Comparison of ENCODE assay signal across 8 cellular contexts in genomic region chr10:99619090-99619800, GRCh38. TPM values are rescaled to one million over a fixed set of nuclear protein-coding genes. Genes with fewer than 3 reads are reported as not detected.
DNase-seq lines count a peak whose midpoint lies in the region; ATAC-seq, FAIRE-seq and TF ChIP-seq lines count a peak whose summit lies in the region.

No MANE protein-coding gene starts in this region.

- TF ChIP-seq POLR2A in GM12878 (IDR thresholded peaks at IDR 0.05; ENCODE audit: low read depth, low read length) (no peak), right lobe of liver (IDR thresholded peaks at IDR 0.05) (no peak)

- peak overlapping the region; percentile 86 for H3K9ac ChIP-seq in GM12878 (ENCODE audit: control insufficient read depth, insufficient read depth, low read length)

- DNase-seq in EH (ENCODE audit: low read depth) (peak; percentile 40), MG63 (no peak), GM12878 (ENCODE audit: low read depth, low spot score) (peak; percentile 39), right lobe of liver (no peak), upper lobe of right lung (no peak), NCI-H774 (lab: John Stamatoyannopoulos, UW) (no peak)

- H3K9me3 ChIP-seq in MG63 (peaks cover 4% of the 10 kb centered on the region), GM12878 (replicated peaks; ENCODE audit: control insufficient read depth, insufficient read depth, low read length) (no peaks in the 10 kb centered on the region), right lobe of liver (no peaks in the 10 kb centered on the region), upper lobe of right lung (no peaks in the 10 kb centered on the region)

- no TSS peak for BruUV-seq in GM12878 (replicated peaks; lab: Mats Ljungman, UMichigan)

- H2AFZ ChIP-seq in GM12878 (ENCODE audit: control insufficient read depth, low read depth, low read length) = peak overlapping the region; percentile 56

- CTCF ChIA-PET in GM12878 (lab: Yijun Ruan, JAX) = interaction anchor here (0.6 to 12.7 kb wide), 8 partner anchors 8 to 297 kb away, joined by 3 to 233 read pairs (median 4); partner anchors contain the start of gene ENTPD7

- peak overlapping the region; percentile 63 for H3K4me3 ChIP-seq in MG63
- H3K4me3 ChIP-seq in GM12878 = peak overlapping the region; percentile 84
- peak overlapping the region; percentile 74 to 81 (median 80) for H3K4me3 ChIP-seq in right lobe of liver
- H3K4me3 ChIP-seq in upper lobe of right lung = peak overlapping the region; percentile 92

- under 1% methylated on average over 9 of the region's 9 CpGs for WGBS in GM12878 (ENCODE audit: insufficient coverage, insufficient replicate concordance, low lambda C conversion rate, missing lambda C conversion rate)
- 0% methylated on average over 9 of the region's 9 CpGs for WGBS in right lobe of liver (ENCODE audit: insufficient coverage, low coverage, low lambda C conversion rate, missing lambda C conversion rate)

- peaks cover 43% of the 10 kb centered on the region for H3K79me2 ChIP-seq in GM12878 (ENCODE audit: control insufficient read depth, insufficient read depth, low read length)

- peak; percentile 71 for FAIRE-seq in GM12878 (lab: Jason Lieb, UNC)

- RAD21 ChIA-PET in GM12878 (lab: Charles Lee; ENCODE audit: unreplicated experiment) = interaction anchor here (1.2 to 2.2 kb wide), 7 partner anchors 11 to 188 kb away, joined by 3 to 9 read pairs (median 4); partner anchors contain the start of gene ENTPD7

- TF ChIP-seq EP300 in GM12878 (IDR thresholded peaks at IDR 0.05; ENCODE audit: borderline replicate concordance in 1 of 2, control insufficient read depth in 1 of 2, low read depth in 2 of 2, low read length in 2 of 2) = no peak

- ATAC-seq in GM12878 (no peak), right lobe of liver (no peak), upper lobe of right lung (no peak), HG03457 (IDR thresholded peaks at IDR 0.05; ENCODE audit: unreplicated experiment) (no peak), HG02973 (IDR thresholded peaks at IDR 0.05; ENCODE audit: unreplicated experiment) (no peak)

- peaks cover 8% of the 10 kb centered on the region; the same call in 1 of the 2 replicates for H3K4me1 ChIP-seq in GM12878 (ENCODE audit: control insufficient read depth, insufficient read depth, low read length)
- H3K4me1 ChIP-seq in right lobe of liver = peaks cover 0 to 21% (median 9%) of the 10 kb centered on the region in 4 donors
- peaks cover 31% of the 10 kb centered on the region for H3K4me1 ChIP-seq in upper lobe of right lung

- peak overlapping the region; percentile 81 for H3K4me2 ChIP-seq in GM12878 (ENCODE audit: control insufficient read depth, insufficient read depth)

- no peaks in the 10 kb centered on the region for H4K20me1 ChIP-seq in GM12878 (ENCODE audit: control insufficient read depth, insufficient read depth)

- H3K27me3 ChIP-seq in MG63 (no peaks in the 10 kb centered on the region), GM12878 (replicated peaks in 1 of 2; ENCODE audit: control insufficient read depth in 2 of 2, insufficient read depth in 2 of 2, low read length in 1 of 2) (no peaks in the 10 kb centered on the region), right lobe of liver (no peaks in the 10 kb centered on the region), upper lobe of right lung (no peaks in the 10 kb centered on the region)

- TF ChIP-seq CTCF in GM12878 (IDR thresholded peaks at IDR 0.05 in 2 of 3, conservative IDR thresholded peaks at IDR 0.05 in 1 of 3; ENCODE audit: control insufficient read depth in 2 of 3, extremely low read depth in 1 of 3, insufficient read depth in 1 of 3, low read depth in 3 of 3, low read length in 3 of 3) (no peak), right lobe of liver (IDR thresholded peaks at IDR 0.05) (no peak), upper lobe of right lung (IDR thresholded peaks at IDR 0.05) (no peak)

- POLR2A ChIA-PET in GM12878 (lab: Charles Lee) = interaction anchor here (0.6 to 3.1 kb wide), 3 partner anchors 39 to 113 kb away, joined by 3 to 14 read pairs (median 6); partner anchors contain the start of genes COX15, CUTC and ENTPD7

- H3K36me3 ChIP-seq in MG63 (peaks cover 32% of the 10 kb centered on the region), GM12878 (ENCODE audit: control insufficient read depth in 2 of 2, insufficient read depth in 2 of 2, low read length in 1 of 2) (no peaks in the 10 kb centered on the region), right lobe of liver (no peaks in the 10 kb centered on the region), upper lobe of right lung (peaks cover 10% of the 10 kb centered on the region)

- intact Hi-C loops in GM12878 (cut with micrococcal nuclease; ENCODE audit: unreplicated experiment) (loop anchor here (2.0 kb wide), 2 partner anchors 92 to 188 kb away; partner anchors contain the start of gene GOT1), right lobe of liver (cut with DNase I) (loop anchor here in 1 of 2 donors (10.0 kb wide), 1 partner anchor 224 kb away; no protein-coding TSS in a partner anchor), upper lobe of right lung (cut with DNase I) (loop anchor here (10.0 kb wide), 1 partner anchor 54 kb away; no protein-coding TSS in a partner anchor)

- no peak for TF ChIP-seq RAD21 in GM12878 (IDR thresholded peaks at IDR 0.05; ENCODE audit: insufficient read depth, low read depth, low read length)

- SMC1A ChIA-PET in GM12878 (lab: Charles Lee; ENCODE audit: uncharacterized antibody, unreplicated experiment) = interaction anchor here (0.9 to 6.1 kb wide), 9 partner anchors 39 to 186 kb away, joined by 3 to 38 read pairs (median 4); partner anchors contain the start of genes COX15, CUTC and ENTPD7

- H3K27ac ChIP-seq in GM12878 (ENCODE audit: control insufficient read depth, insufficient read depth) = peak overlapping the region; percentile 86
- H3K27ac ChIP-seq in right lobe of liver = peak overlapping the region; percentile 70 to 80 (median 76)
- peak overlapping the region; percentile 99 for H3K27ac ChIP-seq in upper lobe of right lung

- in situ Hi-C loops in GM12878 (cut with MboI) = no loop called here

RNA-seq across cellular contexts. Expression of gene SLC25A28, which starts 1.0 kb away (rescaled TPM):
- total RNA-seq in MG63 (2014; rRNA removed; shearing (Covaris generic); ENCODE audit: low replicate concordance) = 20.0 and 35.3 TPM in 2 replicates
- 30.6 and 30.9 TPM in 2 replicates for total RNA-seq in GM12878 (2013; cell fraction: nucleolus; rRNA removed)
- total RNA-seq in GM12878 (2014; rRNA removed) (15.6 and 16.0 TPM in 2 replicates), GM12878 (2014; rRNA removed; fragmentation: Illumina TruSeq; extraction: Trizol) (27.0 and 27.5 TPM in 2 replicates), GM12878 (2021) (28.8 and 31.8 TPM in 2 replicates), right lobe of liver (10 to 100 TPM; 17.1 to 33.8 (median 23.4) TPM), upper lobe of right lung (47.4 TPM)
- polyA plus RNA-seq in GM12878 (2011; ENCODE audit: low read depth) = 25.4 TPM
- polyA plus RNA-seq in GM12878 (2011; rRNA removed) (29.3 and 40.0 TPM in 2 replicates), GM12878 (2014; fragmentation: Illumina TruSeq; extraction: Trizol) (47.8 and 49.6 TPM in 2 replicates), GM12878 (2014; fragmentation: Nextera tagmentation; extraction: Ambion mirVana) (10 to 100 TPM; 20.2 to 22.8 TPM), GM12878 (2014; rRNA removed) (43.2 and 45.8 TPM in 2 replicates), GM12878 (2016; fragmentation: Nextera tagmentation; extraction: Ambion mirVana) (10 to 100 TPM in 1 of 2 experiments, 1 to 10 TPM in 1; 7.5 to 10.8 TPM)
- 31.6 and 38.4 TPM in 2 replicates for polyA plus RNA-seq in GM12878 (2011; cell fraction: cytosol; rRNA removed)
- polyA plus RNA-seq in GM12878 (2011; cell fraction: nucleus; rRNA removed) = 94.0 and 118 TPM in 2 replicates
- 33.1 and 36.0 TPM in 2 replicates for polyA plus RNA-seq in GM12878 (2012)
- 23.0 and 33.1 TPM in 2 replicates for polyA minus RNA-seq in GM12878 (2011; rRNA and poly(A)+ RNA removed)
- 9.9 and 11.9 TPM in 2 replicates for polyA minus RNA-seq in GM12878 (2011; cell fraction: cytosol; rRNA and poly(A)+ RNA removed)
- 20.2 and 31.0 TPM in 2 replicates for polyA minus RNA-seq in GM12878 (2011; cell fraction: nucleus; rRNA and poly(A)+ RNA removed)

RNA-seq across cellular contexts. Expression of gene ENTPD7, which starts 40.1 kb away (rescaled TPM):
- 9.8 and 11.8 TPM in 2 replicates for total RNA-seq in MG63 (2014; rRNA removed; shearing (Covaris generic); ENCODE audit: low replicate concordance)
- total RNA-seq in GM12878 (2013; cell fraction: nucleolus; rRNA removed) = 5.8 and 7.1 TPM in 2 replicates
- total RNA-seq in GM12878 (2014; rRNA removed) (5.7 and 5.9 TPM in 2 replicates), GM12878 (2014; rRNA removed; fragmentation: Illumina TruSeq; extraction: Trizol) (6.1 and 6.4 TPM in 2 replicates), GM12878 (2021) (6.5 and 6.7 TPM in 2 replicates), right lobe of liver (10 to 100 TPM in 5 of 6 experiments, 1 to 10 TPM in 1; 7.5 to 16.5 (median 10.8) TPM), upper lobe of right lung (7.9 TPM)
- polyA plus RNA-seq in GM12878 (2011; ENCODE audit: low read depth) = 1.2 TPM
- polyA plus RNA-seq in GM12878 (2011; rRNA removed) (4.6 and 5.2 TPM in 2 replicates), GM12878 (2014; fragmentation: Illumina TruSeq; extraction: Trizol) (5.1 and 5.2 TPM in 2 replicates), GM12878 (2014; fragmentation: Nextera tagmentation; extraction: Ambion mirVana) (under 1 TPM; 0.73 to 0.90 TPM), GM12878 (2014; rRNA removed) (2.9 and 4.1 TPM in 2 replicates), GM12878 (2016; fragmentation: Nextera tagmentation; extraction: Ambion mirVana) (1 to 10 TPM; 5.2 TPM)
- polyA plus RNA-seq in GM12878 (2011; cell fraction: cytosol; rRNA removed) = 4.0 and 4.4 TPM in 2 replicates
- polyA plus RNA-seq in GM12878 (2011; cell fraction: nucleus; rRNA removed) = 2.0 and 2.3 TPM in 2 replicates
- polyA plus RNA-seq in GM12878 (2012) = 1.5 and 1.6 TPM in 2 replicates
- polyA minus RNA-seq in GM12878 (2011; rRNA and poly(A)+ RNA removed) = 11.4 and 12.7 TPM in 2 replicates
- 4.1 and 5.0 TPM in 2 replicates for polyA minus RNA-seq in GM12878 (2011; cell fraction: cytosol; rRNA and poly(A)+ RNA removed)
- 3.0 and 5.5 TPM in 2 replicates for polyA minus RNA-seq in GM12878 (2011; cell fraction: nucleus; rRNA and poly(A)+ RNA removed)

Comparison
In these comparisons a context has a peak if more than half of its experiments do, and no peak if none do; other contexts are left out.
1. DNase-seq: peak in EH (single experiment) and GM12878 (single experiment); none in MG63 (single experiment), right lobe of liver (0 of 3), upper lobe of right lung (single experiment) and NCI-H774 (single experiment).
2. Peak in every context shown above with its lines, with median percentiles within 50 percentile points of each other: H3K4me3 ChIP-seq and H3K27ac ChIP-seq.